In genomic region chr16:2022723-2023097, GRCh38 we compare ENCODE assay signal across 8 cellular contexts. TPM values are rescaled to one million over a fixed set of nuclear protein-coding genes. Genes with fewer than 3 reads are reported as not detected.
DNase-seq lines count a peak whose midpoint lies in the region; TF ChIP-seq lines count a peak whose summit lies in the region.

No MANE protein-coding gene starts in this region.

- peak overlapping the region; percentile 26 to 75 (median 63); a peak in 19 of 22 replicates for H3K9ac ChIP-seq in BLaER1 treated with 17β-estradiol and CSF1 and Interleukin-3, amounts not matched to agents 10 nM and 100 nM
- no peak overlapping the region for H3K9ac ChIP-seq in rectal smooth muscle tissue (ENCODE audit: low read length)

- H3K9me3 ChIP-seq in BLaER1 treated with 17β-estradiol and CSF1 and Interleukin-3, amounts not matched to agents 10 nM and 100 nM (replicated peaks in 1 of 11), result no peaks in the 10 kb centered on the region

- peak overlapping the region; percentile 80 to 99 (median 94) for H3K4me2 ChIP-seq in BLaER1 treated with 17β-estradiol and CSF1 and Interleukin-3, amounts not matched to agents 10 nM and 100 nM

- no peaks in the 10 kb centered on the region for H3K36me3 ChIP-seq in BLaER1 treated with 17β-estradiol and CSF1 and Interleukin-3, amounts not matched to agents 10 nM and 100 nM
- H3K36me3 ChIP-seq in H7 (replicated peaks; ENCODE audit: control insufficient read depth, insufficient read depth, low read length) (no peaks in the 10 kb centered on the region), rectal smooth muscle tissue (ENCODE audit: control insufficient read depth, insufficient read depth, low read length) (no peaks in the 10 kb centered on the region)

- H3K4me1 ChIP-seq in BLaER1 treated with 17β-estradiol and CSF1 and Interleukin-3, amounts not matched to agents 10 nM and 100 nM, result peaks cover 35 to 67% (median 46%) of the 10 kb centered on the region in 10 experiments
- H3K4me1 ChIP-seq in rectal smooth muscle tissue (ENCODE audit: control insufficient read depth, insufficient read depth, low read length), result peaks cover 9% of the 10 kb centered on the region

- H3K27ac ChIP-seq in BLaER1 treated with 17β-estradiol and CSF1 and Interleukin-3, amounts not matched to agents 10 nM and 100 nM, result peak overlapping the region in 6 of 11 experiments; percentile 20 to 71 (median 44); a peak in 9 of 22 replicates
- no peak overlapping the region for H3K27ac ChIP-seq in rectal smooth muscle tissue (ENCODE audit: low read depth, low read length)

- TF ChIP-seq CTCF in foreskin fibroblast (IDR thresholded peaks at IDR 0.05; ENCODE audit: low read depth, low read length), result no peak

- H3K4me3 ChIP-seq in BLaER1 treated with 17β-estradiol and CSF1 and Interleukin-3, amounts not matched to agents 10 nM and 100 nM, result peak overlapping the region; percentile 40 to 67 (median 50); a peak in 18 of 20 replicates
- H3K4me3 ChIP-seq in H7 (ENCODE audit: insufficient read depth, low read depth, low read length) (peak overlapping the region; percentile 40), foreskin fibroblast (ENCODE audit: low read depth in 1 of 2, low read length in 2 of 2) (peak overlapping the region; percentile 12 to 13), rectal smooth muscle tissue (ENCODE audit: low read length) (peak overlapping the region; percentile 23)

- DNase-seq in H7, result peak; percentile 96
- peak; percentile 74 for DNase-seq in UCSD-AML1 (lab: John Stamatoyannopoulos, UW; ENCODE audit: unreplicated experiment)
- DNase-seq in foreskin fibroblast, result peak in 1 of 2 donors; percentile 64
- DNase-seq in NOMO-1 (lab: John Stamatoyannopoulos, UW; ENCODE audit: unreplicated experiment in 2 of 2), result no peak
- DNase-seq in NCI-H2081 (lab: John Stamatoyannopoulos, UW), result no peak
- no peak for DNase-seq in activated effector memory CD4-positive, alpha-beta T cell treated with anti-CD3 and anti-CD28 coated beads, Interleukin-2, amount 50 U/mL, for 16 hours

- H4K20me1 ChIP-seq in BLaER1 treated with 17β-estradiol and CSF1 and Interleukin-3, amounts not matched to agents 10 nM and 100 nM, result peaks cover 0 to 9% (median 3%) of the 10 kb centered on the region in 11 experiments; a peak in 13 of 22 replicates

- H3K27me3 ChIP-seq in BLaER1 treated with 17β-estradiol and CSF1 and Interleukin-3, amounts not matched to agents 10 nM and 100 nM, result peaks cover 46 to 73% (median 69%) of the 10 kb centered on the region in 11 experiments
- H3K27me3 ChIP-seq in H7 (ENCODE audit: control insufficient read depth, insufficient read depth, low read length) (peaks cover 45% of the 10 kb centered on the region), rectal smooth muscle tissue (ENCODE audit: control insufficient read depth, insufficient read depth, low read length) (peaks cover 22% of the 10 kb centered on the region)

RNA-seq across cellular contexts. Expression of gene NPW, which starts 3.1 kb away (rescaled TPM):
- total RNA-seq in H7 (2014; rRNA removed; shearing (Covaris generic)), result 2.0 and 2.3 TPM in 2 replicates

RNA-seq across cellular contexts. Expression of gene NHERF2, which starts 4.0 kb away (rescaled TPM):
- 14.0 and 17.1 TPM in 2 replicates for total RNA-seq in H7 (2014; rRNA removed; shearing (Covaris generic))

RNA-seq across cellular contexts. Expression of gene ZNF598, which starts 13.1 kb away (rescaled TPM):
- 28.4 and 30.8 TPM in 2 replicates for total RNA-seq in H7 (2014; rRNA removed; shearing (Covaris generic))

RNA-seq across cellular contexts. Expression of gene NTHL1, which starts 24.9 kb away (rescaled TPM):
- total RNA-seq in H7 (2014; rRNA removed; shearing (Covaris generic)), result 104 and 108 TPM in 2 replicates

RNA-seq across cellular contexts. Expression of gene TSC2, which starts 25.1 kb away (rescaled TPM):
- 37.6 and 42.6 TPM in 2 replicates for total RNA-seq in H7 (2014; rRNA removed; shearing (Covaris generic))

Comparison
In these comparisons a context has a peak if more than half of its experiments do, and no peak if none do; other contexts are left out.
1. DNase-seq: peak in H7 (single experiment) and UCSD-AML1 (single experiment); none in NOMO-1 (0 of 2), NCI-H2081 (0 of 2) and activated effector memory CD4-positive, alpha-beta T cell treated with anti-CD3 and anti-CD28 coated beads, Interleukin-2, amount 50 U/mL, for 16 hours (single experiment).
2. Peak in every context shown above with its lines, with median percentiles within 50 percentile points of each other: H3K4me3 ChIP-seq.